In the genomic region with DNA sequence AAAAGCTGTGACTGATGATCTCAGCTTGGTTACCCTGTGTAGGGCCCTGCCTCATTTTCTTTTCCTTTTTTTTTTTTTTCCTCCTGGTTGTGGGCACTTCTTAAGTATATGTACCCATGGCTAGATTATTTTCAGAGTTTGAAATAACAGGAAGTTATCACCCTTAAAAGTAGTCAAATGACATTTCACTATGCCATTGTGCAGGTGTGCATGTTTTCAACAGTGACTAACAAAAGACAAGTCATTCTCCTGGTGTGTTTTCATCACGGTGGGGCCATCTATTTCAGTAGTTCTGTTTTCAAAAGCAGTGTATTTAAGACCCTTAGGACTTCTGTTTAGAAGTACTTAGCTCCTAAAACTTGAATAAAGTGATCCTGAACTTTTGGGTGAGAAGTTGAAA, we compare ENCODE assay signal across 16 cellular contexts. TPM values are rescaled to one million over a fixed set of nuclear protein-coding genes. Genes with fewer than 3 reads are reported as not detected.
DNase-seq lines count a peak whose midpoint lies in the region; ATAC-seq and TF ChIP-seq lines count a peak whose summit lies in the region.
"Had no signal": no experiment of that assay in that cellular context is flagged by ENCODE, and none has a peak within 500 bp of the region (broad histone marks: within the 10 kb centered on the region; RNA-seq: fewer than 3 reads in every experiment).

No MANE protein-coding gene starts in this region.

- H3K9me3 Mint-ChIP-seq in activated T-cell treated with anti-CD3 and anti-CD28 coated beads, Interleukin-2, amount 50 U/mL, for 24 hours = no peaks in the 10 kb centered on the region
- no peaks in the 10 kb centered on the region for H3K9me3 Mint-ChIP-seq in activated T-helper 17 cell treated with anti-CD3 and anti-CD28 coated beads, Interleukin-2, amount 50 U/mL, for 72 hours
- H3K9me3 Mint-ChIP-seq in natural killer cell treated with Interleukin-12 subunit alpha and Interleukin-12 subunit beta and Interleukin-15 and Interleukin-18, amount 100 ng/mL, for 72 hours = no peaks in the 10 kb centered on the region

- WGBS in esophagus squamous epithelium, 2 donors = 21 to 35% methylated on average over 1 of the region's 1 CpG

- peaks cover 21% of the 10 kb centered on the region for H3K36me3 Mint-ChIP-seq in activated T-cell treated with anti-CD3 and anti-CD28 coated beads, Interleukin-2, amount 50 U/mL, for 24 hours (ENCODE audit: low read depth)
- peaks cover 21% of the 10 kb centered on the region for H3K36me3 Mint-ChIP-seq in activated T-helper 17 cell treated with anti-CD3 and anti-CD28 coated beads, Interleukin-2, amount 50 U/mL, for 72 hours (ENCODE audit: low read depth)
- H3K36me3 Mint-ChIP-seq in natural killer cell treated with Interleukin-12 subunit alpha and Interleukin-12 subunit beta and Interleukin-15 and Interleukin-18, amount 100 ng/mL, for 72 hours = peaks cover 16% of the 10 kb centered on the region

- H3K27ac ChIP-seq in DOHH2 (ENCODE audit: low read depth, low read length) (peak overlapping the region; percentile 85), esophagus squamous epithelium (no peak overlapping the region)

- H3K9me3 ChIP-seq in DOHH2 (ENCODE audit: control insufficient read depth, insufficient read depth, low read length) (peaks cover 7% of the 10 kb centered on the region; the same call in 1 of the 2 replicates), esophagus squamous epithelium (no peaks in the 10 kb centered on the region)

- intact Hi-C loops in esophagus squamous epithelium (cut with DNase I) = no loop called here

- H3K27me3 Mint-ChIP-seq in activated T-cell treated with anti-CD3 and anti-CD28 coated beads, Interleukin-2, amount 50 U/mL, for 24 hours = no peaks in the 10 kb centered on the region
- no peaks in the 10 kb centered on the region for H3K27me3 Mint-ChIP-seq in activated T-helper 17 cell treated with anti-CD3 and anti-CD28 coated beads, Interleukin-2, amount 50 U/mL, for 72 hours
- no peaks in the 10 kb centered on the region for H3K27me3 Mint-ChIP-seq in natural killer cell treated with Interleukin-12 subunit alpha and Interleukin-12 subunit beta and Interleukin-15 and Interleukin-18, amount 100 ng/mL, for 72 hours

- peak; percentile 92 for ATAC-seq in activated T-helper 17 cell treated with anti-CD3 and anti-CD28 coated beads, Interleukin-2, amount 50 U/mL, for 72 hours (replicated peaks)
- ATAC-seq in natural killer cell treated with Interleukin-12 subunit alpha and Interleukin-12 subunit beta and Interleukin-15 and Interleukin-18, amount 100 ng/mL, for 72 hours = no peak
- ATAC-seq in GM21381 (IDR thresholded peaks at IDR 0.05; ENCODE audit: unreplicated experiment) = no peak

- H3K4me2 ChIP-seq in DOHH2 (ENCODE audit: low read length) = peak overlapping the region; percentile 68

- no peaks in the 10 kb centered on the region for H3K27me3 ChIP-seq in DOHH2 (ENCODE audit: control insufficient read depth, low read length)
- no peaks in the 10 kb centered on the region for H3K27me3 ChIP-seq in esophagus squamous epithelium

- H3K4me3 Mint-ChIP-seq in activated T-cell treated with anti-CD3 and anti-CD28 coated beads, Interleukin-2, amount 50 U/mL, for 24 hours = no peak overlapping the region
- H3K4me3 Mint-ChIP-seq in activated T-helper 17 cell treated with anti-CD3 and anti-CD28 coated beads, Interleukin-2, amount 50 U/mL, for 72 hours = no peak overlapping the region
- H3K4me3 Mint-ChIP-seq in natural killer cell treated with Interleukin-12 subunit alpha and Interleukin-12 subunit beta and Interleukin-15 and Interleukin-18, amount 100 ng/mL, for 72 hours = no peak overlapping the region

- H3K36me3 ChIP-seq in DOHH2 (ENCODE audit: control insufficient read depth, low read length) (peaks cover 5% of the 10 kb centered on the region), esophagus squamous epithelium (peaks cover 0 to 18% (median 5%) of the 10 kb centered on the region in 3 donors)

- no peak for TF ChIP-seq POLR2A in esophagus squamous epithelium (IDR thresholded peaks at IDR 0.05)

- H3K9me2 ChIP-seq in DOHH2 (replicated peaks; ENCODE audit: control insufficient read depth, low read length) = no peaks in the 10 kb centered on the region

- peak overlapping the region; percentile 53 for H3K27ac Mint-ChIP-seq in activated T-cell treated with anti-CD3 and anti-CD28 coated beads, Interleukin-2, amount 50 U/mL, for 24 hours
- H3K27ac Mint-ChIP-seq in activated T-helper 17 cell treated with anti-CD3 and anti-CD28 coated beads, Interleukin-2, amount 50 U/mL, for 72 hours = peak overlapping the region; percentile 74
- H3K27ac Mint-ChIP-seq in natural killer cell treated with Interleukin-12 subunit alpha and Interleukin-12 subunit beta and Interleukin-15 and Interleukin-18, amount 100 ng/mL, for 72 hours = peak overlapping the region; percentile 12 to 39

- H4K20me1 ChIP-seq in DOHH2 (ENCODE audit: control insufficient read depth, insufficient read depth, low read depth, low read length) = no peaks in the 10 kb centered on the region

- TF ChIP-seq CTCF in DOHH2 (IDR thresholded peaks at IDR 0.05; ENCODE audit: low read depth, low read length, poor library complexity, severe bottlenecking) = no peak
- TF ChIP-seq CTCF in esophagus squamous epithelium (IDR thresholded peaks at IDR 0.05) = no peak

- peaks cover 27% of the 10 kb centered on the region for H3K4me1 ChIP-seq in DOHH2 (ENCODE audit: control insufficient read depth, low read length)
- H3K4me1 ChIP-seq in esophagus squamous epithelium = no peaks in the 10 kb centered on the region

- DNase-seq in activated T-cell treated with anti-CD3 and anti-CD28 coated beads, Interleukin-2, amount 50 U/mL, for 24 hours = no peak
- DNase-seq in activated T-cell treated with anti-CD3 and anti-CD28 coated beads for 4 hours (no peak), esophagus squamous epithelium (lab: John Stamatoyannopoulos, UW) (no peak), NCI-H82 (lab: John Stamatoyannopoulos, UW) (no peak)
- no peak for DNase-seq in natural killer cell treated with Interleukin-12 subunit alpha and Interleukin-12 subunit beta and Interleukin-15 and Interleukin-18, amount 100 ng/mL, for 72 hours (ENCODE audit: low spot score)
- DNase-seq: C1 segment of cervical spinal cord, H7, KBM-7, NCI-H1048, NCI-H146, NCI-H2081, NCI-H510A treated with DMSO at 0.1 percent for 48 hours, Right ventricle myocardium superior had no signal

- H3K4me3 ChIP-seq in DOHH2 (ENCODE audit: low read length) (peak overlapping the region; percentile 54), esophagus squamous epithelium (no peak overlapping the region)

- 0 out of 2 replicates have a peak, but pooled peaks cover 2% of the 10 kb centered on the region for H3F3A ChIP-seq in DOHH2 (ENCODE audit: control insufficient read depth, insufficient read depth)

- H3K79me2 ChIP-seq in DOHH2 (ENCODE audit: control insufficient read depth, low read length) = no peaks in the 10 kb centered on the region

- peaks cover 21% of the 10 kb centered on the region for H3K4me1 Mint-ChIP-seq in activated T-cell treated with anti-CD3 and anti-CD28 coated beads, Interleukin-2, amount 50 U/mL, for 24 hours (ENCODE audit: low read depth)
- peaks cover 5% of the 10 kb centered on the region for H3K4me1 Mint-ChIP-seq in activated T-helper 17 cell treated with anti-CD3 and anti-CD28 coated beads, Interleukin-2, amount 50 U/mL, for 72 hours
- H3K4me1 Mint-ChIP-seq in natural killer cell treated with Interleukin-12 subunit alpha and Interleukin-12 subunit beta and Interleukin-15 and Interleukin-18, amount 100 ng/mL, for 72 hours (ENCODE audit: low read depth in 2 of 2) = peaks cover 10 to 25% of the 10 kb centered on the region in 2 donors

RNA-seq across cellular contexts. Expression of a gene that starts 15.0 kb away (rescaled TPM):
- total RNA-seq in activated T-helper 17 cell treated with anti-CD3 and anti-CD28 coated beads, Interleukin-2, amount 50 U/mL, for 72 hours = 10 to 100 TPM in 1 of 2 donors, 1 to 10 TPM in 1; 6.9 to 25.1 TPM
- total RNA-seq in natural killer cell treated with Interleukin-12 subunit alpha and Interleukin-12 subunit beta and Interleukin-15 and Interleukin-18, amount 100 ng/mL, for 72 hours = 10 to 100 TPM; 24.9 to 48.8 TPM
- 10 to 100 TPM; 10.3 to 65.2 (median 24.5) TPM for total RNA-seq in esophagus squamous epithelium

RNA-seq across cellular contexts. Expression of a gene that starts 48.8 kb away (rescaled TPM):
- total RNA-seq in activated T-helper 17 cell treated with anti-CD3 and anti-CD28 coated beads, Interleukin-2, amount 50 U/mL, for 72 hours = not detected
- not detected for total RNA-seq in natural killer cell treated with Interleukin-12 subunit alpha and Interleukin-12 subunit beta and Interleukin-15 and Interleukin-18, amount 100 ng/mL, for 72 hours
- not detected for total RNA-seq in esophagus squamous epithelium
- total RNA-seq: H7, Right ventricle myocardium superior had no signal

RNA-seq across cellular contexts. Expression of a gene that starts 55.7 kb away (rescaled TPM):
- total RNA-seq in activated T-helper 17 cell treated with anti-CD3 and anti-CD28 coated beads, Interleukin-2, amount 50 U/mL, for 72 hours = not detected
- total RNA-seq in natural killer cell treated with Interleukin-12 subunit alpha and Interleukin-12 subunit beta and Interleukin-15 and Interleukin-18, amount 100 ng/mL, for 72 hours = not detected
- 1 to 10 TPM in 1 of 4 donors, not detected in 3; 2.7 TPM for total RNA-seq in esophagus squamous epithelium
- total RNA-seq: H7 had no signal
